Comparison of ENCODE assay signal across 8 cellular contexts in genomic region chr9:82961504-82962125, GRCh38.
DNase-seq lines count a peak whose midpoint lies in the region; ATAC-seq and TF ChIP-seq lines count a peak whose summit lies in the region.

No MANE protein-coding gene starts in this region.

- intact Hi-C loops in lower lobe of right lung (cut with DNase I), result no loop called here

- ATAC-seq in GM18873 (IDR thresholded peaks at IDR 0.05; ENCODE audit: low FRiP score, unreplicated experiment), result peak; percentile 86
- ATAC-seq in HG03045 (IDR thresholded peaks at IDR 0.05; ENCODE audit: unreplicated experiment), result peak; percentile 94
- peak; percentile 89 to 94 for ATAC-seq in lower lobe of right lung

- H3K36me3 ChIP-seq in BJ (ENCODE audit: control insufficient read depth, insufficient read depth, low read length), result no peaks in the 10 kb centered on the region
- H3K36me3 ChIP-seq in lower lobe of right lung, result no peaks in the 10 kb centered on the region

- H3K9me3 ChIP-seq in lower lobe of right lung, result no peaks in the 10 kb centered on the region

- no peaks in the 10 kb centered on the region for H3K27me3 ChIP-seq in BJ (ENCODE audit: control insufficient read depth, insufficient read depth, low read length)
- H3K27me3 ChIP-seq in lower lobe of right lung (ENCODE audit: low read depth), result no peaks in the 10 kb centered on the region

- POLR2A ChIA-PET in BJ (lab: Charles Lee), result no interaction called here

- DNase-seq in BJ (ENCODE audit: low read depth), result no peak
- peak; percentile 22 for DNase-seq in NCI-H187 treated with DMSO at 0.1 percent for 48 hours (lab: John Stamatoyannopoulos, UW)
- DNase-seq in T1000 (lab: John Stamatoyannopoulos, UW), result peak; percentile 38
- DNase-seq in dedifferentiated amniotic fluid mesenchymal stem cell (ENCODE audit: extremely low spot score), result peak; percentile 70
- peak; percentile 72 for DNase-seq in lower lobe of right lung
- peak; percentile 72 for DNase-seq in stimulated activated CD8-positive, alpha-beta memory T cell treated with anti-CD3 and anti-CD28 coated beads, Interleukin-4, amount 100 ng/mL, for 48 hours

- H3K4me3 ChIP-seq in BJ (ENCODE audit: low read depth, low read length) (no peak overlapping the region), lower lobe of right lung (no peak overlapping the region)

- CTCF ChIA-PET in BJ (lab: Yijun Ruan, JAX), result interaction anchor here (0.6 to 2.1 kb wide), 7 partner anchors 8 to 231 kb away, joined by 3 to 9 read pairs (median 4); no protein-coding TSS in a partner anchor

- H3K27ac ChIP-seq in lower lobe of right lung, result no peak overlapping the region

- peak; percentile 83 for TF ChIP-seq CTCF in BJ (IDR thresholded peaks at IDR 0.05; ENCODE audit: insufficient read depth, low read depth, low read length)
- TF ChIP-seq CTCF in lower lobe of right lung (IDR thresholded peaks at IDR 0.05), result peak; percentile 76

- H3K4me1 ChIP-seq in lower lobe of right lung, result no peaks in the 10 kb centered on the region
